8 cellular contexts compared by ENCODE assay signal in genomic region chr11:67420147-67420645, GRCh38. TPM values are rescaled to one million over a fixed set of nuclear protein-coding genes. Genes with fewer than 3 reads are reported as not detected.
DNase-seq lines count a peak whose midpoint lies in the region; TF ChIP-seq lines count a peak whose summit lies in the region.

No MANE protein-coding gene starts in this region.

- DNase-seq in HFFc6 = no peak
- peak; percentile 65 for DNase-seq in activated CD8-positive, alpha-beta memory T cell treated with anti-CD3 and anti-CD28 coated beads, Interleukin-2, amount 50 U/mL, for 48 hours
- peak; percentile 36 for DNase-seq in stimulated activated CD8-positive, alpha-beta memory T cell treated with anti-CD3 and anti-CD28 coated beads, Interleukin-4, amount 100 ng/mL, for 48 hours
- no peak for DNase-seq in midbrain (lab: John Stamatoyannopoulos, UW)
- DNase-seq in iPS-NIHi7 (ENCODE audit: extremely low spot score) = no peak
- no peak for DNase-seq in NCI-H345 treated with DMSO at 0.1 percent for 48 hours (lab: John Stamatoyannopoulos, UW; ENCODE audit: unreplicated experiment)
- no peak for DNase-seq in COLO668 (lab: John Stamatoyannopoulos, UW; ENCODE audit: unreplicated experiment)

- H3K4me3 ChIP-seq in iPS-11a (ENCODE audit: low read depth, low read length) = peak overlapping the region; percentile 50

- no peaks in the 10 kb centered on the region for H3K9me3 Mint-ChIP-seq in HFFc6

- no peaks in the 10 kb centered on the region for H3K4me1 Mint-ChIP-seq in HFFc6 (ENCODE audit: low read depth)

- peaks cover under 1% of the 10 kb centered on the region for H3K27me3 Mint-ChIP-seq in HFFc6 (ENCODE audit: insufficient read depth)

- H3K4me3 Mint-ChIP-seq in HFFc6 = peak overlapping the region; percentile 67

- TF ChIP-seq CTCF in HFFc6 (IDR thresholded peaks at IDR 0.05) = no peak

- peak overlapping the region; percentile 45; the same call in 1 of the 2 replicates for H3K27ac Mint-ChIP-seq in HFFc6

- H3K36me3 Mint-ChIP-seq in HFFc6 (ENCODE audit: low read depth) = no peaks in the 10 kb centered on the region

RNA-seq across cellular contexts. Expression of gene CARNS1, which starts 4.7 kb away (rescaled TPM):
- under 1 TPM in 5 of 6 experiments, not detected in 1; 0.05 to 0.14 (median 0.06) TPM for total RNA-seq in HFFc6 (2021; fragmentation: NEBNext Ultra II Directional; extraction: Animal tissue kit (Norgen Biotek cat#: 25700))

RNA-seq across cellular contexts. Expression of gene RPS6KB2, which starts 8.1 kb away (rescaled TPM):
- 10 to 100 TPM; 51.5 to 58.4 (median 55.8) TPM for total RNA-seq in HFFc6 (2021; fragmentation: NEBNext Ultra II Directional; extraction: Animal tissue kit (Norgen Biotek cat#: 25700))

RNA-seq across cellular contexts. Expression of gene TBC1D10C, which starts 16.3 kb away (rescaled TPM):
- not detected for total RNA-seq in HFFc6 (2021; fragmentation: NEBNext Ultra II Directional; extraction: Animal tissue kit (Norgen Biotek cat#: 25700))

RNA-seq across cellular contexts. Expression of gene PTPRCAP, which starts 17.3 kb away (rescaled TPM):
- total RNA-seq in HFFc6 (2021; fragmentation: NEBNext Ultra II Directional; extraction: Animal tissue kit (Norgen Biotek cat#: 25700)) = under 1 TPM in 3 of 6 experiments, not detected in 3; 0.35 to 0.50 (median 0.40) TPM

RNA-seq across cellular contexts. Expression of gene PPP1CA, which starts 18.5 kb away (rescaled TPM):
- 100 to 1,000 TPM; 162 to 191 (median 180) TPM for total RNA-seq in HFFc6 (2021; fragmentation: NEBNext Ultra II Directional; extraction: Animal tissue kit (Norgen Biotek cat#: 25700))

Comparison
In these comparisons a context has a peak if more than half of its experiments do, and no peak if none do; other contexts are left out.
1. DNase-seq: peak in activated CD8-positive, alpha-beta memory T cell treated with anti-CD3 and anti-CD28 coated beads, Interleukin-2, amount 50 U/mL, for 48 hours (single experiment) and stimulated activated CD8-positive, alpha-beta memory T cell treated with anti-CD3 and anti-CD28 coated beads, Interleukin-4, amount 100 ng/mL, for 48 hours (single experiment); none in HFFc6 (single experiment), midbrain (single experiment), iPS-NIHi7 (single experiment), NCI-H345 treated with DMSO at 0.1 percent for 48 hours (single experiment) and COLO668 (single experiment).